ENCODE assay signal across 11 cellular contexts in the genomic region with DNA sequence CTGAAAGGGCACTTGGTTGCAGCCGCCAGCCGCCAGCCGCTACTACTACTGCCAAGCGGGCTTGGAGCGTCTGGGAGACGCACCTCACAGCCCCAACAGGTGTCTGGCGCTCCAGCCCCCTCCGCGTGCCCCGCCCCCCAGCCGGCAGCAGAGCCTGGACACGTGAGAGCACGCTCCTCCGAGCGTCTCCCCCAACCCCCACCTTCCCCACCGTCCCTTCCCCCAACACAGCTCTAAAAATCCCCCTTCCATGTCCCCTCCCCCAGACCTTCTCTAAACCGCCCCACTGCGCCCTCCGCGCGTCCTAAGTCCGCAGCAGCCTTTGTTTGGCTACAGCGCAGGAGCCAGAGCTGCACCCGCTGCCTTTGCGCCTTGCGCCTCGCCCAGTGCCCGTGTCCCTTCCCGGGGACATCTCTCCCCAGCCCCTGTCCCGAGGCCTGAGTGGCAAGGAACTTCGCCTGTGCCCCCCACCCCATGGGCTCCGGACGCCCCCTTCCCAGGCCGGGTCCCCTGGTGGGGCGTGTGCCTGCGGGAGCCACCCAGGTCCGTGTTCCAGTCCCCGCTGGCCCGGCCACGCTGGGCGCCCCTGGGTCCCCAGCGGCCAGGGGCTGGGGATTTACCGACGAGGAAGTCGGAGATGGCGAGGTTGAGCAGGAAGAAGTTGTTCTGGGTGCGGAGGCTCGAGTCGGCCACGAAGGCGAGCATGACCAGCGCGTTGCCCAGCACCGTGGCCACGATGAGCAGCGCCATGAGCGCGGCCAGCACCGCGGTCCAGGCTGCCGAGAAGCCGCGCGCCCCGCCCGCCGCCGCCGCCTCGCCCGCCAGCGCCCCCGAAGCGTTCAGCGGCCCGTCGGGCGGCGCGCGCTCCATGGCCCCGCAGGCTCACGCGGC. TPM values are rescaled to one million over a fixed set of nuclear protein-coding genes. Genes with fewer than 3 reads are reported as not detected.
DNase-seq lines count a peak whose midpoint lies in the region; ATAC-seq and TF ChIP-seq lines count a peak whose summit lies in the region.
"Had no signal": no experiment of that assay in that cellular context is flagged by ENCODE, and none has a peak within 500 bp of the region (broad histone marks: within the 10 kb centered on the region; RNA-seq: fewer than 3 reads in every experiment).

No MANE protein-coding gene starts in this region.

- no peak for ATAC-seq in RWPE2 (ENCODE audit: low read depth)
- no peak for ATAC-seq in upper lobe of left lung (ENCODE audit: low FRiP score in 2 of 2)
- no peak for ATAC-seq in GM18867 (IDR thresholded peaks at IDR 0.05; ENCODE audit: unreplicated experiment)

- TF ChIP-seq CTCF in cardiac muscle cell (IDR thresholded peaks at IDR 0.05; ENCODE audit: low read depth, low read length): no peak
- no peak for TF ChIP-seq CTCF in RWPE2 (IDR thresholded peaks at IDR 0.05; ENCODE audit: poor library complexity, severe bottlenecking)
- no peak for TF ChIP-seq CTCF in upper lobe of left lung (IDR thresholded peaks at IDR 0.05)
- TF ChIP-seq CTCF in vagina (IDR thresholded peaks at IDR 0.05): no peak

- WGBS in upper lobe of left lung, 2 donors: 1 to 2% methylated on average over 10 to 21 of the region's 84 CpGs

- TF ChIP-seq POLR2A in upper lobe of left lung (IDR thresholded peaks at IDR 0.05) (no peak), vagina (IDR thresholded peaks at IDR 0.05) (no peak)

- TF ChIP-seq EP300 in upper lobe of left lung (IDR thresholded peaks at IDR 0.05): no peak

- H3K27me3 ChIP-seq in cardiac muscle cell (peaks cover 98% of the 10 kb centered on the region), RWPE2 (ENCODE audit: insufficient read depth, poor library complexity, severe bottlenecking) (peaks cover 95% of the 10 kb centered on the region), upper lobe of left lung (peaks cover 0 to 67% (median 28%) of the 10 kb centered on the region in 4 donors), vagina (peaks cover 11% of the 10 kb centered on the region)

- H3K27ac ChIP-seq in cardiac muscle cell (no peak overlapping the region), RWPE2 (ENCODE audit: poor library complexity, severe bottlenecking) (no peak overlapping the region), upper lobe of left lung (no peak overlapping the region), vagina (no peak overlapping the region)
- H3K27ac ChIP-seq: epithelial cell of prostate, parathyroid adenoma, thyroid gland had no signal

- no peaks in the 10 kb centered on the region for H3K9me3 ChIP-seq in cardiac muscle cell (ENCODE audit: low read depth)
- H3K9me3 ChIP-seq in RWPE2 (ENCODE audit: severe bottlenecking): no peaks in the 10 kb centered on the region
- no peaks in the 10 kb centered on the region for H3K9me3 ChIP-seq in upper lobe of left lung
- H3K9me3 ChIP-seq in vagina: no peaks in the 10 kb centered on the region
- H3K9me3 ChIP-seq: thyroid gland had no signal

- peak overlapping the region; percentile 24 for H3K4me3 ChIP-seq in cardiac muscle cell
- peak overlapping the region; percentile 28 for H3K4me3 ChIP-seq in RWPE2 (ENCODE audit: severe bottlenecking)
- H3K4me3 ChIP-seq in iPS-11a (ENCODE audit: low read depth, low read length): peak overlapping the region; percentile 37
- H3K4me3 ChIP-seq in upper lobe of left lung: peak overlapping the region in 3 of 4 donors; percentile 39 to 49 (median 47)
- peak overlapping the region in 1 of 2 donors; percentile 42 for H3K4me3 ChIP-seq in vagina
- H3K4me3 ChIP-seq: thyroid gland had no signal

- intact Hi-C loops in cardiac septum (cut with DNase I): no loop called here
- intact Hi-C loops in vagina (cut with DNase I): no loop called here

- peaks cover 5% of the 10 kb centered on the region for H3K4me1 ChIP-seq in cardiac muscle cell (ENCODE audit: low read depth)
- no peaks in the 10 kb centered on the region for H3K4me1 ChIP-seq in RWPE2 (ENCODE audit: insufficient read depth, poor library complexity, severe bottlenecking)
- peaks cover 10 to 22% (median 16%) of the 10 kb centered on the region in 4 donors for H3K4me1 ChIP-seq in upper lobe of left lung
- H3K4me1 ChIP-seq in vagina: peaks cover 22% of the 10 kb centered on the region
- H3K4me1 ChIP-seq: parathyroid adenoma had no signal

- DNase-seq in cardiac muscle cell (ENCODE audit: low read depth in 1 of 2, low spot score in 1 of 2) (peak in 1 of 2 donors; percentile 45), cardiac septum (ENCODE audit: low spot score) (no peak), RWPE2 (ENCODE audit: low spot score) (no peak), upper lobe of left lung (peak in 1 of 2 donors; percentile 76), vagina (ENCODE audit: extremely low spot score in 2 of 2) (no peak), NCI-H2107 treated with DMSO at 0.1 percent for 48 hours (lab: John Stamatoyannopoulos, UW; ENCODE audit: unreplicated experiment) (no peak)

- H3K36me3 ChIP-seq in cardiac muscle cell (no peaks in the 10 kb centered on the region), RWPE2 (ENCODE audit: low read depth) (no peaks in the 10 kb centered on the region), upper lobe of left lung (no peaks in the 10 kb centered on the region), vagina (no peaks in the 10 kb centered on the region)
- H3K36me3 ChIP-seq: thyroid gland had no signal

RNA-seq across cellular contexts. Expression of a gene that starts 0.7 kb away (rescaled TPM):
- total RNA-seq in cardiac muscle cell: not detected in 2 replicates
- polyA plus RNA-seq in cardiac muscle cell: not detected in 2 replicates
- not detected for total RNA-seq in cardiac septum
- total RNA-seq in upper lobe of left lung: not detected
- total RNA-seq in vagina: not detected
- total RNA-seq: thyroid gland had no signal

RNA-seq across cellular contexts. Expression of a gene that starts 19.0 kb away (rescaled TPM):
- total RNA-seq in cardiac muscle cell (33.5 and 43.4 TPM in 2 replicates), cardiac septum (55.1 TPM), upper lobe of left lung (10 to 100 TPM; 35.7 to 65.0 (median 48.0) TPM), vagina (51.3 TPM)
- 37.5 and 44.7 TPM in 2 replicates for polyA plus RNA-seq in cardiac muscle cell

RNA-seq across cellular contexts. Expression of a gene that starts 36.5 kb away (rescaled TPM):
- total RNA-seq in cardiac muscle cell (23.4 and 32.9 TPM in 2 replicates), cardiac septum (26.6 TPM), upper lobe of left lung (10 to 100 TPM; 28.3 to 42.3 (median 32.0) TPM), vagina (13.3 TPM)
- 20.4 and 27.8 TPM in 2 replicates for polyA plus RNA-seq in cardiac muscle cell
